25 cellular contexts compared by ENCODE assay signal in the genomic region with DNA sequence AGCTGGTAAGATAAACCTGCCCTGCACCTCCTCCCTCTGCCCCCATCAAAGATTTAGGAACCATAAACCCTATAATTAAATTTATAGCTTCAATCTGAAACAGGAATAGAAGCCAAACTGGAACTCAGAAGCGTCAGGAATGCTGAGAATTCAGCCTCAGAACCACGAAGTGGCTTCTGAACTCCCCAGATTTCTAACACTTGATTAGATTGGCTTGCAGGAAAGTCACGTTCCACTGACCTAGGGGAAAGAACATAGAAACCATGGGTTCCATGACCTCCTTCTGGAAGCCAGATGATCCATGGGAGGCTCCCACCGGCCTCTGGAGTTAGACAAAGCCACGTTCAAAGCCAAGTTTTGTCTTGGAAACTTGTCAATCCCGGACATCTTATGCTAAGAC.
DNase-seq lines count a peak whose midpoint lies in the region; ATAC-seq, FAIRE-seq and TF ChIP-seq lines count a peak whose summit lies in the region.
"Had no signal": no experiment of that assay in that cellular context is flagged by ENCODE, and none has a peak within 500 bp of the region (broad histone marks: within the 10 kb centered on the region; RNA-seq: fewer than 3 reads in every experiment).

No MANE protein-coding gene starts in this region.

- DNase-seq in NCI-H1105 treated with DMSO at 0.1 percent for 48 hours (lab: John Stamatoyannopoulos, UW) (peak; percentile 71), NCI-H1105 (lab: John Stamatoyannopoulos, UW) (no peak), RCC 7860 (ENCODE audit: low spot score) (peak; percentile 14), fibroblast of peridontal ligament (ENCODE audit: extremely low read depth) (peak; percentile 4), retinal pigment epithelial cell (ENCODE audit: low read depth) (peak; percentile 5), stomach (no peak), DMS114 treated with DMSO at 0.1 percent for 48 hours (lab: John Stamatoyannopoulos, UW; ENCODE audit: unreplicated experiment) (no peak)
- DNase-seq: activated naive CD4-positive, alpha-beta T cell treated with Interleukin-2 at 50 U/mL for 16 hours; activated T-cell treated with anti-CD3 and anti-CD28 coated beads, Interleukin-2, amount 50 U/mL, for 4 hours; adrenal gland; CD8-positive, alpha-beta T cell; dermis blood vessel endothelial cell; DMS 273 treated with DMSO at 0.1 percent for 48 hours; Karpas-422; kidney; lower lobe of right lung; NCI-H2081; NCI-H446; right lobe of liver; tibial artery had no signal

- no peak for ATAC-seq in GM18870 (IDR thresholded peaks at IDR 0.05; ENCODE audit: unreplicated experiment)
- ATAC-seq: activated T-cell treated with anti-CD3 and anti-CD28 coated beads, Interleukin-2, amount 50 U/mL, for 4 hours; CD8-positive, alpha-beta T cell; GM23338; lower lobe of right lung; right lobe of liver had no signal

- H3K4me3 ChIP-seq in retinal pigment epithelial cell (ENCODE audit: low read length) (no peak overlapping the region), stomach (no peak overlapping the region)
- H3K4me3 ChIP-seq: adrenal gland, GM23338, lower lobe of right lung, neural progenitor cell, right lobe of liver, tibial artery had no signal

- no peaks in the 10 kb centered on the region for H3K36me3 ChIP-seq in stomach
- H3K36me3 ChIP-seq: adrenal gland, lower lobe of right lung, neural progenitor cell, right lobe of liver, tibial artery had no signal

- H3K4me1 ChIP-seq in stomach: peaks cover 0 to 10% (median 4%) of the 10 kb centered on the region in 4 donors
- H3K4me1 ChIP-seq: adrenal gland, lower lobe of right lung, neural progenitor cell, right lobe of liver had no signal

- TF ChIP-seq CTCF in retinal pigment epithelial cell (conservative IDR thresholded peaks at IDR 0.05; ENCODE audit: low read depth, low read length) (no peak), stomach (IDR thresholded peaks at IDR 0.05) (no peak)

- TF ChIP-seq POLR2A in stomach (IDR thresholded peaks at IDR 0.05): no peak

- peak; percentile 62 for FAIRE-seq in RCC 7860 (lab: Jason Lieb, UNC)
- FAIRE-seq: endometrium, kidney had no signal

- no peak overlapping the region for H3K27ac ChIP-seq in stomach
- H3K27ac ChIP-seq: 22Rv1, adrenal gland, lower lobe of right lung, neural progenitor cell, right lobe of liver, tibial artery had no signal

- 34 to 65% (median 54%) methylated on average over 6 of the region's 6 CpGs for WGBS in stomach, 5 donors

- no peak for TF ChIP-seq EP300 in stomach (IDR thresholded peaks at IDR 0.05)

- intact Hi-C loops in stomach (cut with DNase I; ENCODE audit: low total_unique reads): no loop called here

- H3K9me3 ChIP-seq in stomach: no peaks in the 10 kb centered on the region
- H3K9me3 ChIP-seq: adrenal gland, lower lobe of right lung, right lobe of liver, tibial artery had no signal

- H3K27me3 ChIP-seq in stomach: peaks cover 0 to 10% (median 0%) of the 10 kb centered on the region in 3 donors
- H3K27me3 ChIP-seq: right lobe of liver, tibial artery had no signal

Comparison
In these comparisons a context has a peak if more than half of its experiments do, and no peak if none do; other contexts are left out.
1. DNase-seq: peak in NCI-H1105 treated with DMSO at 0.1 percent for 48 hours (single experiment), RCC 7860 (single experiment), fibroblast of peridontal ligament (single experiment) and retinal pigment epithelial cell (single experiment); none in NCI-H1105 (single experiment), stomach (single experiment) and DMS114 treated with DMSO at 0.1 percent for 48 hours (single experiment).